Comparison of ENCODE assay signal across 12 cellular contexts in genomic region chr2:226756131-226756530, GRCh38. TPM values are rescaled to one million over a fixed set of nuclear protein-coding genes. Genes with fewer than 3 reads are reported as not detected.
DNase-seq lines count a peak whose midpoint lies in the region; ATAC-seq lines count a peak whose summit lies in the region.
"Had no signal": no experiment of that assay in that cellular context is flagged by ENCODE, and none has a peak within 500 bp of the region (broad histone marks: within the 10 kb centered on the region; RNA-seq: fewer than 3 reads in every experiment).

No MANE protein-coding gene starts in this region.

- H3K27ac Mint-ChIP-seq in activated T-helper 17 cell treated with anti-CD3 and anti-CD28 coated beads, Interleukin-2, amount 50 U/mL, for 72 hours = no peak overlapping the region
- peak overlapping the region in 1 of 2 donors; percentile 7 for H3K27ac Mint-ChIP-seq in stimulated activated naive CD8-positive, alpha-beta T cell treated with anti-CD3 and anti-CD28 coated beads, Interleukin-15, amount 100 ng/mL, for 72 hours
- H3K27ac Mint-ChIP-seq: T-helper 2 cell treated with Interferon-gamma antibody and Interleukin-4, amounts not matched to agents 5 μg/mL and 100 μg/mL, for 36 hours had no signal

- ATAC-seq in activated T-helper 17 cell treated with anti-CD3 and anti-CD28 coated beads, Interleukin-2, amount 50 U/mL, for 72 hours (replicated peaks) = peak; percentile 94
- ATAC-seq in stimulated activated naive CD8-positive, alpha-beta T cell treated with anti-CD3 and anti-CD28 coated beads, Interleukin-15, amount 100 ng/mL, for 72 hours = peak; percentile 89
- no peak for ATAC-seq in GM19467 (IDR thresholded peaks at IDR 0.05; ENCODE audit: unreplicated experiment)
- ATAC-seq in GM18519 (IDR thresholded peaks at IDR 0.05; ENCODE audit: low FRiP score, unreplicated experiment) = no peak

- H3K36me3 Mint-ChIP-seq in activated T-helper 17 cell treated with anti-CD3 and anti-CD28 coated beads, Interleukin-2, amount 50 U/mL, for 72 hours (ENCODE audit: low read depth) = no peaks in the 10 kb centered on the region

- no peaks in the 10 kb centered on the region for H3K9me3 Mint-ChIP-seq in activated T-helper 17 cell treated with anti-CD3 and anti-CD28 coated beads, Interleukin-2, amount 50 U/mL, for 72 hours
- H3K9me3 Mint-ChIP-seq in stimulated activated naive CD8-positive, alpha-beta T cell treated with anti-CD3 and anti-CD28 coated beads, Interleukin-15, amount 100 ng/mL, for 72 hours = no peaks in the 10 kb centered on the region
- H3K9me3 Mint-ChIP-seq: T-helper 2 cell treated with Interferon-gamma antibody and Interleukin-4, amounts not matched to agents 5 μg/mL and 100 μg/mL, for 36 hours had no signal

- no peak overlapping the region for H3K4me3 Mint-ChIP-seq in activated T-helper 17 cell treated with anti-CD3 and anti-CD28 coated beads, Interleukin-2, amount 50 U/mL, for 72 hours
- H3K4me3 Mint-ChIP-seq in stimulated activated naive CD8-positive, alpha-beta T cell treated with anti-CD3 and anti-CD28 coated beads, Interleukin-15, amount 100 ng/mL, for 72 hours = no peak overlapping the region
- H3K4me3 Mint-ChIP-seq: T-helper 2 cell treated with Interferon-gamma antibody and Interleukin-4, amounts not matched to agents 5 μg/mL and 100 μg/mL, for 36 hours had no signal

- no peaks in the 10 kb centered on the region for H3K4me1 Mint-ChIP-seq in activated T-helper 17 cell treated with anti-CD3 and anti-CD28 coated beads, Interleukin-2, amount 50 U/mL, for 72 hours
- peaks cover 9% of the 10 kb centered on the region for H3K4me1 Mint-ChIP-seq in stimulated activated naive CD8-positive, alpha-beta T cell treated with anti-CD3 and anti-CD28 coated beads, Interleukin-15, amount 100 ng/mL, for 72 hours

- no peaks in the 10 kb centered on the region for H3K27me3 Mint-ChIP-seq in activated T-helper 17 cell treated with anti-CD3 and anti-CD28 coated beads, Interleukin-2, amount 50 U/mL, for 72 hours
- H3K27me3 Mint-ChIP-seq in stimulated activated naive CD8-positive, alpha-beta T cell treated with anti-CD3 and anti-CD28 coated beads, Interleukin-15, amount 100 ng/mL, for 72 hours = no peaks in the 10 kb centered on the region

- DNase-seq in DMS53 (lab: John Stamatoyannopoulos, UW) (peak; percentile 9), DMS53 treated with DMSO at 0.1 percent for 48 hours (lab: John Stamatoyannopoulos, UW; ENCODE audit: unreplicated experiment) (no peak), iris pigment epithelial cell (ENCODE audit: low read depth) (peak; percentile 97), hepatic stellate cell (ENCODE audit: low spot score) (no peak)
- no peak for DNase-seq in stimulated activated naive CD8-positive, alpha-beta T cell treated with anti-CD3 and anti-CD28 coated beads, Interleukin-15, amount 100 ng/mL, for 72 hours
- DNase-seq: Kasumi-1, NCI-H774, testis had no signal

RNA-seq across cellular contexts. Expression of gene IRS1, which starts 43.5 kb away (rescaled TPM):
- 1 to 10 TPM in 1 of 2 donors, under 1 TPM in 1; 0.77 to 2.1 TPM for total RNA-seq in activated T-helper 17 cell treated with anti-CD3 and anti-CD28 coated beads, Interleukin-2, amount 50 U/mL, for 72 hours

Comparison
In these comparisons a context has a peak if more than half of its experiments do, and no peak if none do; other contexts are left out.
1. DNase-seq: peak in DMS53 (single experiment) and iris pigment epithelial cell (single experiment); none in DMS53 treated with DMSO at 0.1 percent for 48 hours (single experiment), stimulated activated naive CD8-positive, alpha-beta T cell treated with anti-CD3 and anti-CD28 coated beads, Interleukin-15, amount 100 ng/mL, for 72 hours (0 of 2) and hepatic stellate cell (single experiment).
2. ATAC-seq: peak in activated T-helper 17 cell treated with anti-CD3 and anti-CD28 coated beads, Interleukin-2, amount 50 U/mL, for 72 hours (single experiment) and stimulated activated naive CD8-positive, alpha-beta T cell treated with anti-CD3 and anti-CD28 coated beads, Interleukin-15, amount 100 ng/mL, for 72 hours (single experiment); none in GM19467 (single experiment) and GM18519 (single experiment).